In the genomic region with DNA sequence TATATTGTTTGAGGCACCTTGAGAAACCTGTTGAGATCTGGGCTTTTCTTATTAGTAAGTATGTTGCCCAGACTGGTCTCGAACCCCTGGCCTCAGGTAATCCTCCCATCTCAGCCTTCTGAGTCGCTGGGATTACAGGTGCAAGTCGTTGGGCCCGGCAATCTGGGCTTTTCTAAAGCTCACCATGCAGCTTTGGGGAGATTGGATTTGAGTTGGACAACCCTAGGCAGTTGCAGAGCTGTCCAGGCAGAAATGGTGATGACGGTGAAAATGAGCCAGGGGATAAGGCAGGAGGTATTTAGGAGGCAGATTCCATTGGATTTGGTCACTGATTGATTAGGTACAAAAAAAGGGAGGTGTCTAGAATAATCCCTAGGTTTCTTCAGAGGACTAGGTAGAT, we compare ENCODE assay signal across 20 cellular contexts. TPM values are rescaled to one million over a fixed set of nuclear protein-coding genes. Genes with fewer than 3 reads are reported as not detected.
DNase-seq lines count a peak whose midpoint lies in the region; ATAC-seq and TF ChIP-seq lines count a peak whose summit lies in the region.
"Had no signal": no experiment of that assay in that cellular context is flagged by ENCODE, and none has a peak within 500 bp of the region (broad histone marks: within the 10 kb centered on the region; RNA-seq: fewer than 3 reads in every experiment).

No MANE protein-coding gene starts in this region.

- peaks cover 0 to 1% (median 0%) of the 10 kb centered on the region in 3 donors for H3K36me3 Mint-ChIP-seq in CD8-positive, alpha-beta memory T cell
- no peaks in the 10 kb centered on the region for H3K36me3 Mint-ChIP-seq in activated CD8-positive, alpha-beta T cell treated with anti-CD3 and anti-CD28 coated beads, Interleukin-2, amount 10 ng/mL, durations not matched to agents 7 days and 5 days (ENCODE audit: low read depth)
- H3K36me3 Mint-ChIP-seq: CD14-positive monocyte; CD4-positive, alpha-beta memory T cell; CD4-positive, CD25-positive, alpha-beta regulatory T cell had no signal

- POLR2A ChIA-PET in CD8-positive, alpha-beta memory T cell (lab: Charles Lee): no interaction called here
- POLR2A ChIA-PET in activated CD8-positive, alpha-beta T cell treated with anti-CD3 and anti-CD28 coated beads, Interleukin-2, amount 10 ng/mL, durations not matched to agents 7 days and 5 days (lab: Charles Lee): no interaction called here

- no peak for TF ChIP-seq CTCF in WERI-Rb-1 (IDR thresholded peaks at IDR 0.05; ENCODE audit: low read depth, low read length)

- DNase-seq in NCI-H82 (lab: John Stamatoyannopoulos, UW) (peak; percentile 62), WERI-Rb-1 (peak; percentile 86), islet precursor cell (peak; percentile 69)
- no peak for DNase-seq in CD8-positive, alpha-beta memory T cell
- no peak for DNase-seq in activated CD8-positive, alpha-beta T cell treated with anti-CD3 and anti-CD28 coated beads, Interleukin-2, amount 10 ng/mL, durations not matched to agents 7 days and 5 days
- DNase-seq: 8988T; ACHN; BE2C; C1 segment of cervical spinal cord; Caco-2; Calu3; CD4-positive, alpha-beta memory T cell; CD4-positive, CD25-positive, alpha-beta regulatory T cell; DMS79 treated with DMSO at 0.1 percent for 48 hours; GDM1 had no signal

- no peaks in the 10 kb centered on the region for H3K4me1 Mint-ChIP-seq in CD8-positive, alpha-beta memory T cell
- H3K4me1 Mint-ChIP-seq in activated CD8-positive, alpha-beta T cell treated with anti-CD3 and anti-CD28 coated beads, Interleukin-2, amount 10 ng/mL, durations not matched to agents 7 days and 5 days (ENCODE audit: low read depth): no peaks in the 10 kb centered on the region
- H3K4me1 Mint-ChIP-seq: CD14-positive monocyte; CD4-positive, alpha-beta memory T cell; CD4-positive, CD25-positive, alpha-beta regulatory T cell had no signal

- H3K27ac ChIP-seq in WERI-Rb-1: no peak overlapping the region; the same call in 1 of the 2 replicates
- H3K27ac ChIP-seq in CD8-positive, alpha-beta memory T cell (ENCODE audit: low read depth, low read length): no peak overlapping the region
- H3K27ac ChIP-seq: BLaER1 had no signal

- H3K36me3 ChIP-seq in WERI-Rb-1: peaks cover 32% of the 10 kb centered on the region
- no peaks in the 10 kb centered on the region for H3K36me3 ChIP-seq in CD8-positive, alpha-beta memory T cell (ENCODE audit: insufficient read depth, low read length)
- H3K36me3 ChIP-seq: BE2C, BLaER1 had no signal

- peaks cover 3% of the 10 kb centered on the region for H3K9me3 ChIP-seq in WERI-Rb-1 (ENCODE audit: severe bottlenecking)
- no peaks in the 10 kb centered on the region for H3K9me3 ChIP-seq in CD8-positive, alpha-beta memory T cell (ENCODE audit: low read length)
- H3K9me3 ChIP-seq: BE2C, BLaER1, Caco-2 had no signal

- H3K4me3 Mint-ChIP-seq in CD8-positive, alpha-beta memory T cell: no peak overlapping the region
- no peak overlapping the region for H3K4me3 Mint-ChIP-seq in activated CD8-positive, alpha-beta T cell treated with anti-CD3 and anti-CD28 coated beads, Interleukin-2, amount 10 ng/mL, durations not matched to agents 7 days and 5 days
- H3K4me3 Mint-ChIP-seq: CD14-positive monocyte; CD4-positive, alpha-beta memory T cell; CD4-positive, CD25-positive, alpha-beta regulatory T cell had no signal

- H3K4me3 ChIP-seq in WERI-Rb-1 (ENCODE audit: low read depth, low read length): no peak overlapping the region
- H3K4me3 ChIP-seq in CD8-positive, alpha-beta memory T cell (ENCODE audit: low read length): no peak overlapping the region
- H3K4me3 ChIP-seq: BLaER1, GM12878 had no signal

- no peaks in the 10 kb centered on the region for H3K9me3 Mint-ChIP-seq in CD8-positive, alpha-beta memory T cell
- H3K9me3 Mint-ChIP-seq in activated CD8-positive, alpha-beta T cell treated with anti-CD3 and anti-CD28 coated beads, Interleukin-2, amount 10 ng/mL, durations not matched to agents 7 days and 5 days (ENCODE audit: insufficient read depth): no peaks in the 10 kb centered on the region
- H3K9me3 Mint-ChIP-seq: CD4-positive, alpha-beta memory T cell; CD4-positive, CD25-positive, alpha-beta regulatory T cell had no signal

- CTCF ChIA-PET in CD8-positive, alpha-beta memory T cell (lab: Charles Lee): no interaction called here
- CTCF ChIA-PET in activated CD8-positive, alpha-beta T cell treated with anti-CD3 and anti-CD28 coated beads, Interleukin-2, amount 10 ng/mL, durations not matched to agents 7 days and 5 days (lab: Charles Lee): interaction anchor here (0.9 kb wide), 1 partner anchor 8 kb away, joined by 3 read pairs; no protein-coding TSS in a partner anchor

- no peak for ATAC-seq in activated CD8-positive, alpha-beta T cell treated with anti-CD3 and anti-CD28 coated beads, Interleukin-2, amount 10 ng/mL, durations not matched to agents 7 days and 5 days
- ATAC-seq in GM19397 (IDR thresholded peaks at IDR 0.05; ENCODE audit: unreplicated experiment) (no peak), GM21360 (IDR thresholded peaks at IDR 0.05; ENCODE audit: unreplicated experiment) (no peak)
- ATAC-seq: GM12878 had no signal

- peaks cover 2 to 3% of the 10 kb centered on the region in 2 donors for H3K27me3 Mint-ChIP-seq in CD8-positive, alpha-beta memory T cell
- H3K27me3 Mint-ChIP-seq in activated CD8-positive, alpha-beta T cell treated with anti-CD3 and anti-CD28 coated beads, Interleukin-2, amount 10 ng/mL, durations not matched to agents 7 days and 5 days (ENCODE audit: low read depth): peaks cover 2% of the 10 kb centered on the region
- H3K27me3 Mint-ChIP-seq: CD4-positive, CD25-positive, alpha-beta regulatory T cell had no signal

- no peaks in the 10 kb centered on the region for H3K27me3 ChIP-seq in WERI-Rb-1 (ENCODE audit: insufficient read depth, low read depth, severe bottlenecking)
- H3K27me3 ChIP-seq in CD8-positive, alpha-beta memory T cell (ENCODE audit: insufficient read depth, low read length, poor library complexity, severe bottlenecking): peaks cover 3% of the 10 kb centered on the region
- H3K27me3 ChIP-seq: BE2C, BLaER1 had no signal

- no peaks in the 10 kb centered on the region for H3K4me1 ChIP-seq in CD8-positive, alpha-beta memory T cell (ENCODE audit: insufficient read depth, low read length)
- H3K4me1 ChIP-seq: BE2C, Caco-2 had no signal

- H3K27ac Mint-ChIP-seq in CD8-positive, alpha-beta memory T cell: no peak overlapping the region
- H3K27ac Mint-ChIP-seq in activated CD8-positive, alpha-beta T cell treated with anti-CD3 and anti-CD28 coated beads, Interleukin-2, amount 10 ng/mL, durations not matched to agents 7 days and 5 days: no peak overlapping the region
- H3K27ac Mint-ChIP-seq: CD14-positive monocyte; CD4-positive, CD25-positive, alpha-beta regulatory T cell had no signal

RNA-seq across cellular contexts. Expression of a gene that starts 16.2 kb away (rescaled TPM):
- 1 to 10 TPM; 3.0 to 4.1 TPM for total RNA-seq in CD8-positive, alpha-beta memory T cell
- 1.4 TPM for polyA plus RNA-seq in CD8-positive, alpha-beta memory T cell
- total RNA-seq in activated CD8-positive, alpha-beta T cell treated with anti-CD3 and anti-CD28 coated beads, Interleukin-2, amount 10 ng/mL, durations not matched to agents 7 days and 5 days: 1 to 10 TPM; 3.4 to 4.3 TPM

Comparison
In these comparisons a context has a peak if more than half of its experiments do, and no peak if none do; other contexts are left out.
1. DNase-seq: peak in NCI-H82 (single experiment), WERI-Rb-1 (single experiment) and islet precursor cell (single experiment); none in CD8-positive, alpha-beta memory T cell (0 of 5) and activated CD8-positive, alpha-beta T cell treated with anti-CD3 and anti-CD28 coated beads, Interleukin-2, amount 10 ng/mL, durations not matched to agents 7 days and 5 days (single experiment).